12 cellular contexts compared by ENCODE assay signal in genomic region chr22:24284747-24285203, GRCh38. TPM values are rescaled to one million over a fixed set of nuclear protein-coding genes. Genes with fewer than 3 reads are reported as not detected.
DNase-seq lines count a peak whose midpoint lies in the region; ATAC-seq and TF ChIP-seq lines count a peak whose summit lies in the region.
"Had no signal": no experiment of that assay in that cellular context is flagged by ENCODE, and none has a peak within 500 bp of the region (broad histone marks: within the 10 kb centered on the region; RNA-seq: fewer than 3 reads in every experiment).

No MANE protein-coding gene starts in this region.

- H3K27me3 ChIP-seq in CD8-positive, alpha-beta T cell (ENCODE audit: insufficient read depth, low read length): no peaks in the 10 kb centered on the region
- H3K27me3 ChIP-seq in IMR-90 (ENCODE audit: control insufficient read depth, insufficient read depth, low read length): no peaks in the 10 kb centered on the region
- H3K27me3 ChIP-seq in mesenchymal stem cell (ENCODE audit: control insufficient read depth in 1 of 2, insufficient read depth in 1 of 2, low read length in 2 of 2): no peaks in the 10 kb centered on the region
- no peaks in the 10 kb centered on the region for H3K27me3 ChIP-seq in body of pancreas
- H3K27me3 ChIP-seq: tibial nerve had no signal

- H3K9me3 Mint-ChIP-seq in CD8-positive, alpha-beta T cell: no peaks in the 10 kb centered on the region

- peak; percentile 63 for ATAC-seq in CD8-positive, alpha-beta T cell
- ATAC-seq in IMR-90 (ENCODE audit: low read depth) (peak; percentile 36; the same call in 1 of the 2 replicates), HG02870 (IDR thresholded peaks at IDR 0.05; ENCODE audit: unreplicated experiment) (no peak), body of pancreas (no peak)

- no peak overlapping the region; the same call in 1 of the 2 replicates for H4K5ac ChIP-seq in IMR-90 (ENCODE audit: low read depth, low read length)

- CTCF ChIA-PET in CD8-positive, alpha-beta T cell (lab: Charles Lee): interaction anchor here (1.2 kb wide), 3 partner anchors 31 to 371 kb away, joined by 3 to 5 read pairs (median 3); no protein-coding TSS in a partner anchor
- CTCF ChIA-PET in IMR-90 (lab: Yijun Ruan, JAX): no interaction called here

- peaks cover 31% of the 10 kb centered on the region for H3K4me1 ChIP-seq in CD8-positive, alpha-beta T cell (ENCODE audit: insufficient read depth, low read length)
- peaks cover 9% of the 10 kb centered on the region for H3K4me1 ChIP-seq in IMR-90 (ENCODE audit: control insufficient read depth, insufficient read depth, low read length)
- H3K4me1 ChIP-seq in mesenchymal stem cell (ENCODE audit: control insufficient read depth, insufficient read depth, low read depth, low read length): peaks cover 7% of the 10 kb centered on the region
- H3K4me1 ChIP-seq in body of pancreas: peaks cover 41% of the 10 kb centered on the region

- H2BK120ac ChIP-seq in IMR-90 (ENCODE audit: low read depth, low read length) (0 out of 2 replicates have a peak overlapping the region, but pooled peaks have one; percentile 10), mesenchymal stem cell (ENCODE audit: low read depth, low read length) (no peak overlapping the region)

- H3K4me3 ChIP-seq in CD8-positive, alpha-beta T cell (ENCODE audit: low read depth, low read length): no peak overlapping the region
- H3K4me3 ChIP-seq in IMR-90 (ENCODE audit: insufficient read depth, low read depth, low read length) (no peak overlapping the region), mesenchymal stem cell (ENCODE audit: insufficient read depth in 1 of 2, low read depth in 1 of 2, low read length in 2 of 2) (no peak overlapping the region), body of pancreas (no peak overlapping the region)
- H3K4me3 ChIP-seq: tibial nerve had no signal

- H3K27me3 Mint-ChIP-seq in CD8-positive, alpha-beta T cell (ENCODE audit: low read depth): no peaks in the 10 kb centered on the region

- H3K14ac ChIP-seq in IMR-90 (replicated peaks; ENCODE audit: low read depth, low read length): peak overlapping the region; percentile 0; the same call in 1 of the 2 replicates
- H3K14ac ChIP-seq in mesenchymal stem cell (ENCODE audit: low read length in 2 of 2): no peak overlapping the region

- peaks cover 6% of the 10 kb centered on the region for H3K9me1 ChIP-seq in IMR-90 (ENCODE audit: insufficient read depth, low read length)

- H2BK20ac ChIP-seq in IMR-90 (ENCODE audit: low read depth, low read length): peak overlapping the region; percentile 15; the same call in 1 of the 2 replicates

- peaks cover 26% of the 10 kb centered on the region for H4K20me1 ChIP-seq in IMR-90 (ENCODE audit: insufficient read depth, low read length)

- peak overlapping the region; percentile 1; the same call in 1 of the 2 replicates for H3K4ac ChIP-seq in IMR-90 (ENCODE audit: low read depth, low read length)
- no peak overlapping the region for H3K4ac ChIP-seq in mesenchymal stem cell (ENCODE audit: low read depth in 1 of 2, low read length in 2 of 2)

- no peak for DNase-seq in CD8-positive, alpha-beta T cell
- DNase-seq in IMR-90: peak; percentile 53
- DNase-seq in astrocyte of the hippocampus (ENCODE audit: low read depth, low spot score): peak; percentile 15
- DNase-seq in mesenchymal stem cell: peak; percentile 54
- DNase-seq in body of pancreas: no peak
- DNase-seq in GM19238 (ENCODE audit: insufficient read length, low spot score): no peak
- no peak for DNase-seq in H4 (ENCODE audit: low spot score)
- DNase-seq: caudate nucleus, islet precursor cell, NCI-H446 treated with DMSO at 0.1 percent for 48 hours had no signal

- H3K4me1 Mint-ChIP-seq in CD8-positive, alpha-beta T cell (ENCODE audit: low read depth): peaks cover 62% of the 10 kb centered on the region

- H3K4me3 Mint-ChIP-seq in CD8-positive, alpha-beta T cell: peak overlapping the region; percentile 1

- H2BK12ac ChIP-seq in mesenchymal stem cell (ENCODE audit: low read length in 2 of 2): no peak overlapping the region

- H3K9ac ChIP-seq in IMR-90 (ENCODE audit: low read depth, low read length) (peak overlapping the region; percentile 30; the same call in 1 of the 2 replicates), mesenchymal stem cell (ENCODE audit: low read length) (peak overlapping the region; percentile 17)

- H3K18ac ChIP-seq in IMR-90 (ENCODE audit: low read depth, low read length): peak overlapping the region; percentile 46; the same call in 1 of the 2 replicates
- no peak overlapping the region for H3K18ac ChIP-seq in mesenchymal stem cell (ENCODE audit: low read depth in 1 of 2, low read length in 2 of 2)

- H2AFZ ChIP-seq in IMR-90 (replicated peaks; ENCODE audit: low read length, poor library complexity): no peak overlapping the region
- H2AFZ ChIP-seq in mesenchymal stem cell (ENCODE audit: low read depth, low read length): no peak overlapping the region

- BruUV-seq in IMR-90 (replicated peaks; lab: Mats Ljungman, UMichigan): no TSS peak

- H3K56ac ChIP-seq in IMR-90 (ENCODE audit: extremely low read depth, insufficient read depth, low read length): no peak overlapping the region

- TF ChIP-seq RAD21 in IMR-90 (IDR thresholded peaks at IDR 0.05; ENCODE audit: low read length): no peak

- H2AK5ac ChIP-seq in IMR-90 (ENCODE audit: low read depth, low read length) (no peak overlapping the region), mesenchymal stem cell (ENCODE audit: low read length, severe bottlenecking) (no peak overlapping the region)

- intact Hi-C loops in CD8-positive, alpha-beta T cell (cut with DNase I, micrococcal nuclease): no loop called here
- intact Hi-C loops in IMR-90 (cut with micrococcal nuclease): no loop called here
- intact Hi-C loops in body of pancreas (cut with DNase I): no loop called here

- H4K8ac ChIP-seq in IMR-90 (ENCODE audit: low read depth in 2 of 2, low read length in 2 of 2): peak overlapping the region in 1 of 2 experiments; percentile 6; a peak in 1 of 4 replicates
- no peak overlapping the region for H4K8ac ChIP-seq in mesenchymal stem cell (ENCODE audit: low read length)

- no peak overlapping the region for H2AK9ac ChIP-seq in IMR-90 (replicated peaks; ENCODE audit: low read depth, low read length, poor library complexity)

- no peak for TF ChIP-seq CTCF in CD8-positive, alpha-beta T cell (IDR thresholded peaks at IDR 0.05)
- TF ChIP-seq CTCF in IMR-90 (conservative IDR thresholded peaks at IDR 0.05; ENCODE audit: low read depth, low read length): no peak
- no peak for TF ChIP-seq CTCF in body of pancreas (IDR thresholded peaks at IDR 0.05)

- H4K91ac ChIP-seq in IMR-90 (ENCODE audit: insufficient read depth, low read depth, low read length): 0 out of 2 replicates have a peak overlapping the region, but pooled peaks have one; percentile 5
- H4K91ac ChIP-seq in mesenchymal stem cell (ENCODE audit: low read length): no peak overlapping the region

- no peak overlapping the region for H2BK5ac ChIP-seq in IMR-90 (ENCODE audit: low read depth, low read length, poor library complexity, severe bottlenecking)
- no peak overlapping the region for H2BK5ac ChIP-seq in mesenchymal stem cell (ENCODE audit: low read depth, low read length, poor library complexity, severe bottlenecking)

- H3K36me3 ChIP-seq in CD8-positive, alpha-beta T cell (ENCODE audit: insufficient read depth, low read length): no peaks in the 10 kb centered on the region
- H3K36me3 ChIP-seq in IMR-90 (ENCODE audit: control insufficient read depth, insufficient read depth, low read length) (no peaks in the 10 kb centered on the region; the same call in 1 of the 2 replicates), mesenchymal stem cell (ENCODE audit: control insufficient read depth in 1 of 2, insufficient read depth in 2 of 2, low read depth in 1 of 2, low read length in 2 of 2) (no peaks in the 10 kb centered on the region), body of pancreas (replicated peaks in 1 of 2; ENCODE audit: insufficient read depth in 1 of 2, low read depth in 2 of 2) (no peaks in the 10 kb centered on the region)
- H3K36me3 ChIP-seq: tibial nerve had no signal

- POLR2A ChIA-PET in CD8-positive, alpha-beta T cell (lab: Charles Lee): interaction anchor here (1.6 kb wide), 1 partner anchor 14 kb away, joined by 3 read pairs; the partner anchor contains the start of gene SPECC1L
- POLR2A ChIA-PET in IMR-90 (lab: Charles Lee; ENCODE audit: unreplicated experiment): no interaction called here

- no CpG with 5 or more reads among the region's 2 CpGs for WGBS in IMR-90 (ENCODE audit: extremely low coverage in 2 of 2, insufficient read length in 1 of 2), 2 experiments
- 58% methylated on average over 2 of the region's 2 CpGs for WGBS in mesenchymal stem cell
- 88 to 91% methylated on average over 2 of the region's 2 CpGs for WGBS in body of pancreas, 2 donors

- peaks cover 11% of the 10 kb centered on the region for H3K36me3 Mint-ChIP-seq in CD8-positive, alpha-beta T cell

- H2BK15ac ChIP-seq in IMR-90 (ENCODE audit: low read depth, low read length) (0 out of 3 replicates have a peak overlapping the region, but pooled peaks have one; percentile 11), mesenchymal stem cell (ENCODE audit: low read depth, poor library complexity, severe bottlenecking) (no peak overlapping the region)

- peak overlapping the region; percentile 15 for H3K27ac Mint-ChIP-seq in CD8-positive, alpha-beta T cell

- in situ Hi-C loops in IMR-90 (cut with MboI; ENCODE audit: low sequenced_read_pairs): no loop called here

- no peak for TF ChIP-seq POLR2A in IMR-90 (IDR thresholded peaks at IDR 0.05; ENCODE audit: low read depth, low read length)
- TF ChIP-seq POLR2A in body of pancreas (IDR thresholded peaks at IDR 0.05): no peak

- H3K79me1 ChIP-seq in IMR-90 (ENCODE audit: low read depth in 1 of 2, low read length in 2 of 2) (peaks cover 13 to 53% of the 10 kb centered on the region in 2 experiments), mesenchymal stem cell (replicated peaks; ENCODE audit: low read length, poor library complexity, severe bottlenecking) (peaks cover 3% of the 10 kb centered on the region)

- peak overlapping the region; percentile 72; the same call in 1 of the 2 replicates for H3K4me2 ChIP-seq in IMR-90 (ENCODE audit: low read depth, low read length)
- H3K4me2 ChIP-seq in mesenchymal stem cell (ENCODE audit: low read length, poor library complexity, severe bottlenecking): no peak overlapping the region

- dilution Hi-C loops in IMR-90 (cut with HindIII; ENCODE audit: low sequenced_read_pairs, unreplicated experiment): no loop called here

- H3K27ac ChIP-seq in CD8-positive, alpha-beta T cell (ENCODE audit: low read depth, low read length): no peak overlapping the region
- H3K27ac ChIP-seq in IMR-90 (ENCODE audit: insufficient read depth, low read length) (no peak overlapping the region), mesenchymal stem cell (ENCODE audit: low read length, poor library complexity, severe bottlenecking) (no peak overlapping the region), body of pancreas (no peak overlapping the region)

- no peaks in the 10 kb centered on the region for H3K9me3 ChIP-seq in CD8-positive, alpha-beta T cell (ENCODE audit: low read length)
- H3K9me3 ChIP-seq in IMR-90 (ENCODE audit: control insufficient read depth, insufficient read depth, low read length) (no peaks in the 10 kb centered on the region), mesenchymal stem cell (ENCODE audit: control insufficient read depth, low read length) (no peaks in the 10 kb centered on the region), body of pancreas (no peaks in the 10 kb centered on the region)
- H3K9me3 ChIP-seq: tibial nerve had no signal

- H3K23ac ChIP-seq in IMR-90 (ENCODE audit: low read depth, low read length) (peak overlapping the region; percentile 66; the same call in 1 of the 2 replicates), mesenchymal stem cell (ENCODE audit: low read length in 2 of 2) (no peak overlapping the region)

RNA-seq across cellular contexts. Expression of gene SPECC1L, which starts 14.1 kb away (rescaled TPM):
- 10 to 100 TPM; 24.7 to 28.6 TPM for total RNA-seq in CD8-positive, alpha-beta T cell
- 44.1 and 45.5 TPM in 2 replicates for total RNA-seq in IMR-90 (2012; rRNA removed)
- 18.4 and 18.7 TPM in 2 replicates for polyA plus RNA-seq in IMR-90 (2012; rRNA removed)
- 9.4 and 10.4 TPM in 2 replicates for polyA plus RNA-seq in IMR-90 (2012; cell fraction: cytosol; rRNA removed)
- 23.1 and 26.8 TPM in 2 replicates for polyA plus RNA-seq in IMR-90 (2012; cell fraction: nucleus; rRNA removed; ENCODE audit: low replicate concordance)
- polyA plus RNA-seq in mesenchymal stem cell (2013, experiment 1 of 2): 28.6 TPM
- polyA plus RNA-seq in mesenchymal stem cell (2013, experiment 2 of 2): 31.0 TPM
- 10 to 100 TPM; 23.1 to 26.0 TPM for total RNA-seq in body of pancreas
- total RNA-seq in H4 (2014; rRNA removed; shearing (Covaris generic)): 10.8 and 27.0 TPM in 2 replicates

RNA-seq across cellular contexts. Expression of gene GGT5, which starts 39.9 kb away (rescaled TPM):
- total RNA-seq in CD8-positive, alpha-beta T cell: not detected
- 0.18 and 0.28 TPM in 2 replicates for total RNA-seq in IMR-90 (2012; rRNA removed)
- polyA plus RNA-seq in IMR-90 (2012; rRNA removed): 3.1 and 5.8 TPM in 2 replicates
- 0.58 and 3.1 TPM in 2 replicates for polyA plus RNA-seq in IMR-90 (2012; cell fraction: cytosol; rRNA removed)
- 15.2 and 20.3 TPM in 2 replicates for polyA plus RNA-seq in IMR-90 (2012; cell fraction: nucleus; rRNA removed; ENCODE audit: low replicate concordance)
- 181 TPM for polyA plus RNA-seq in mesenchymal stem cell (2013, experiment 1 of 2)
- polyA plus RNA-seq in mesenchymal stem cell (2013, experiment 2 of 2): 135 TPM
- 10 to 100 TPM; 24.9 to 41.2 TPM for total RNA-seq in body of pancreas
- total RNA-seq in H4 (2014; rRNA removed; shearing (Covaris generic)): not detected in 2 replicates

Comparison
In these comparisons a context has a peak if more than half of its experiments do, and no peak if none do; other contexts are left out.
1. ATAC-seq: peak in CD8-positive, alpha-beta T cell (single experiment) and IMR-90 (single experiment); none in HG02870 (single experiment) and body of pancreas (single experiment).
2. DNase-seq: peak in IMR-90 (single experiment), astrocyte of the hippocampus (single experiment) and mesenchymal stem cell (single experiment); none in CD8-positive, alpha-beta T cell (0 of 7), body of pancreas (0 of 4), GM19238 (single experiment) and H4 (single experiment).
3. RNA of gene GGT5, which starts 39.9 kb away (total RNA-seq): 24.9 to 41.2 TPM in body of pancreas; 0.18 to 0.28 TPM in IMR-90, not detected in H4 and not detected in CD8-positive, alpha-beta T cell; every median in the first group is over 10 times any median in the second.